Comparison of ENCODE assay signal across 1 cellular context in the genomic region with DNA sequence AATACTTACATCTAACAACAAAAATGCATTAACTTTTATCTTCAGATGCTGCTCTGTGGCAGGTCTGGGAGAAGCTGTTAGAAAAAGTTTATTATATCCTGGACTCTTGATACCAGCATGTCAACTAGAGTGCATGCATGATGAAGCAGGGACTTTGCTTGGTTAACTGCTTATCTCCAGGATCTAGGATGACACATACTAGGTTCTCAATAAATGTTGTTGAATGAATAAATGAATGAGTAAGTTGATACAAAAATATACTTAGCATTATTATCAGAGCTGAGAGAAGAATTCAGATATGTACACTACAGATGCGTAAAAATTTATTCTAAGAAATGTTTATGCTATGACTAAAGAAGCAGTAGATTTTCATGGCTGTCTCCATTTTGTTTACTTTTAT.
TF ChIP-seq lines count a peak whose summit lies in the region.

No MANE protein-coding gene starts in this region.

TF ChIP-seq in IMR-90, 13 proteins besides CTCF, POLR2A, EP300 and RAD21 (continued from another document):
- TF ChIP-seq ELK1 (IDR thresholded peaks at IDR 0.05; ENCODE audit: borderline replicate concordance, low read depth, low read length) (no peak), FOS (IDR thresholded peaks at IDR 0.05; ENCODE audit: low read depth, low read length) (no peak), RFX5 (IDR thresholded peaks at IDR 0.05; ENCODE audit: low read depth, low read length) (no peak), MAFK (IDR thresholded peaks at IDR 0.05; ENCODE audit: low read depth, low read length) (no peak), RCOR1 (IDR thresholded peaks at IDR 0.05; ENCODE audit: insufficient replicate concordance, low read length) (no peak), MAZ (IDR thresholded peaks at IDR 0.05; ENCODE audit: borderline replicate concordance, low read depth, low read length) (no peak), MXI1 (IDR thresholded peaks at IDR 0.05; ENCODE audit: borderline replicate concordance, low read depth, low read length) (no peak), NFE2L2 (IDR thresholded peaks at IDR 0.05; ENCODE audit: low read depth, low read length) (no peak), SMC3 (IDR thresholded peaks at IDR 0.05; ENCODE audit: low read depth, low read length) (no peak), BHLHE40 (IDR thresholded peaks at IDR 0.05; ENCODE audit: low read depth, low read length) (no peak), CHD1 (IDR thresholded peaks at IDR 0.05; ENCODE audit: low read depth, low read length) (no peak)
- TF ChIP-seq, protein P1, sequence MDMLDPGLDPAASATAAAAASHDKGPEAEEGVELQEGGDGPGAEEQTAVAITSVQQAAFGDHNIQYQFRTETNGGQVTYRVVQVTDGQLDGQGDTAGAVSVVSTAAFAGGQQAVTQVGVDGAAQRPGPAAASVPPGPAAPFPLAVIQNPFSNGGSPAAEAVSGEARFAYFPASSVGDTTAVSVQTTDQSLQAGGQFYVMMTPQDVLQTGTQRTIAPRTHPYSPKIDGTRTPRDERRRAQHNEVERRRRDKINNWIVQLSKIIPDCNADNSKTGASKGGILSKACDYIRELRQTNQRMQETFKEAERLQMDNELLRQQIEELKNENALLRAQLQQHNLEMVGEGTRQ (IDR thresholded peaks at IDR 0.05; ENCODE audit: low read depth, low read length) = no peak
